In the genomic region with DNA sequence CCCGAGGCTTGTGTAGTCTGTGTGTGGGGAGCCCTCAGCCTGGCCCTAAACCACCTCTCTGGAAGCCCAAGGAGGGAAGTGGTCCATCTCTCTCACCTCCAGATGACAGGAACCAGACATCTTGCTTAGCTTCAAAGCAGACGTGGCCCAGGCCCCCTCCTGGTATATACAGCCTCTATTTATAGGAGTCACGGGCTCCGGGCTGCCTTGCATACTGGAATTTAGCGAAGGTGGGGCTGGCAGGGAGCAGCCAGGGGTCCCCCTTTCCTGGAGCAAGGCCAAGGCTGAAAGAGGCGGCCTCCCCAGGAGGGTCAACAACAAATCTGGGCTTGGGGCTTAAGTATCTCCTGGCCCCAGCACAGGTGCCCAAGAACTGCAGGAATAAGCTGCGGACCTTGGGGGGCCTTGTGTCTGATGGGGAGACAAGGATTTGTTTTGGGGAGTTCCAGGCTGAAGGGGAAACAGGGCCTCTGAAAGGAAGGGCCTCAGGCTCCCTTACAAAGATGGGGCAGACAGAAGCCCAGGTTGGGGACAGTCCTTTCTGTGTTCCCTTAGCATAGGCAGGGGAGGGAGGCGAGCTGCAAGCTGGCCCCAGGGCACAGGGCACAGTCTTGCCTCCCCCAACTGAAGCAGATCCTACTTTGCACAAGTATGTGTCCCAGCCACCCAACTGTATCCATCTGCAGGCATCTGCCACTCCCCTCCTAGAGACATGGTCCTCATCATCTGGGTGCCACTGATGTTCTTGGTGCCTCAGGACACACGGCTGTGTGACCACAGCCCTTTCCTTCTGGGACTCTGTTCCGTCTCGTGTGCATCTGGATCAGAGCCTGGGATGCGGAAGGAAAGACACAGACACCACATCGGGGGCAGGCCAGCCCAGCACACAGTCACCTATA, we compare ENCODE assay signal across 10 cellular contexts. TPM values are rescaled to one million over a fixed set of nuclear protein-coding genes. Genes with fewer than 3 reads are reported as not detected.
DNase-seq lines count a peak whose midpoint lies in the region; ATAC-seq and TF ChIP-seq lines count a peak whose summit lies in the region.
"Had no signal": no experiment of that assay in that cellular context is flagged by ENCODE, and none has a peak within 500 bp of the region (broad histone marks: within the 10 kb centered on the region; RNA-seq: fewer than 3 reads in every experiment).

No MANE protein-coding gene starts in this region.

- no peaks in the 10 kb centered on the region for H3K9me3 ChIP-seq in BLaER1
- no peaks in the 10 kb centered on the region for H3K9me3 ChIP-seq in adipocyte (ENCODE audit: control insufficient read depth, low read length)
- no peaks in the 10 kb centered on the region for H3K9me3 ChIP-seq in left ventricle myocardium inferior (replicated peaks)
- no peaks in the 10 kb centered on the region for H3K9me3 ChIP-seq in gastrocnemius medialis

- no peak overlapping the region for H3K27ac Mint-ChIP-seq in stimulated activated memory B cell treated with anti-CD40 and anti-IgM and Interleukin-4, amounts not matched to agents 10 μg/mL and 1 μg/mL and 100 μg/mL, for 72 hours

- H3K9ac ChIP-seq in BLaER1 = no peak overlapping the region
- peak overlapping the region; percentile 95 for H3K9ac ChIP-seq in adipocyte (ENCODE audit: low read length)

- no peak overlapping the region for H3K4me3 Mint-ChIP-seq in stimulated activated memory B cell treated with anti-CD40 and anti-IgM and Interleukin-4, amounts not matched to agents 10 μg/mL and 1 μg/mL and 100 μg/mL, for 72 hours

- no peak for TF ChIP-seq CTCF in left ventricle myocardium inferior (IDR thresholded peaks at IDR 0.05; ENCODE audit: borderline replicate concordance)
- TF ChIP-seq CTCF in gastrocnemius medialis (IDR thresholded peaks at IDR 0.05 in 4 of 5, conservative IDR thresholded peaks at IDR 0.05 in 1 of 5) = no peak

- H4K20me1 ChIP-seq in BLaER1 = peaks cover 49% of the 10 kb centered on the region

- ATAC-seq in gastrocnemius medialis (no peak), HG03442 (IDR thresholded peaks at IDR 0.05; ENCODE audit: unreplicated experiment) (no peak)
- no peak for ATAC-seq in stimulated activated memory B cell treated with anti-CD40 and anti-IgM and Interleukin-4, amounts not matched to agents 10 μg/mL and 1 μg/mL and 100 μg/mL, for 72 hours

- H3K27me3 Mint-ChIP-seq in stimulated activated memory B cell treated with anti-CD40 and anti-IgM and Interleukin-4, amounts not matched to agents 10 μg/mL and 1 μg/mL and 100 μg/mL, for 72 hours = peaks cover 26% of the 10 kb centered on the region

- no peaks in the 10 kb centered on the region for H3K27me3 ChIP-seq in BLaER1
- no peaks in the 10 kb centered on the region for H3K27me3 ChIP-seq in adipocyte (replicated peaks; ENCODE audit: control insufficient read depth, insufficient read depth, low read length)
- no peaks in the 10 kb centered on the region for H3K27me3 ChIP-seq in left ventricle myocardium inferior (ENCODE audit: low read depth)
- H3K27me3 ChIP-seq in gastrocnemius medialis = no peaks in the 10 kb centered on the region

- no peak for TF ChIP-seq POLR2A in gastrocnemius medialis (IDR thresholded peaks at IDR 0.05)

- DNase-seq in adipocyte (ENCODE audit: low read depth) (no peak), left ventricle myocardium inferior (no peak), gastrocnemius medialis (peak in 1 of 2 donors; percentile 13), NCI-H1436 (lab: John Stamatoyannopoulos, UW) (no peak), superior temporal gyrus (ENCODE audit: extremely low spot score) (no peak)
- DNase-seq: NCI-H2029, SW 1271 had no signal

- no peaks in the 10 kb centered on the region for H3K9me3 Mint-ChIP-seq in stimulated activated memory B cell treated with anti-CD40 and anti-IgM and Interleukin-4, amounts not matched to agents 10 μg/mL and 1 μg/mL and 100 μg/mL, for 72 hours

- peaks cover 44% of the 10 kb centered on the region for H3K4me1 ChIP-seq in BLaER1
- peaks cover 88% of the 10 kb centered on the region for H3K4me1 ChIP-seq in adipocyte (ENCODE audit: control insufficient read depth, insufficient read depth, low read length)
- peaks cover 89% of the 10 kb centered on the region for H3K4me1 ChIP-seq in left ventricle myocardium inferior
- H3K4me1 ChIP-seq in gastrocnemius medialis = peaks cover 60 to 65% of the 10 kb centered on the region in 2 donors

- H3K4me2 ChIP-seq in BLaER1 = peak overlapping the region; percentile 26

- H3K36me3 ChIP-seq in BLaER1 (peaks cover 36% of the 10 kb centered on the region), adipocyte (ENCODE audit: control insufficient read depth, insufficient read depth, low read length, severe bottlenecking) (peaks cover 64% of the 10 kb centered on the region), left ventricle myocardium inferior (peaks cover 31% of the 10 kb centered on the region), gastrocnemius medialis (peaks cover 0 to 18% of the 10 kb centered on the region in 2 donors)

- H3K4me1 Mint-ChIP-seq in stimulated activated memory B cell treated with anti-CD40 and anti-IgM and Interleukin-4, amounts not matched to agents 10 μg/mL and 1 μg/mL and 100 μg/mL, for 72 hours = peaks cover 5% of the 10 kb centered on the region

- in situ Hi-C loops in gastrocnemius medialis (cut with MboI; ENCODE audit: low sequenced_read_pairs in 4 of 4) = loop anchor here in 1 of 4 donors (25.0 kb wide), 1 partner anchor 346 kb away; no protein-coding TSS in a partner anchor

- H3K4me3 ChIP-seq in BLaER1 = no peak overlapping the region
- no peak overlapping the region for H3K4me3 ChIP-seq in adipocyte (ENCODE audit: low read length)
- H3K4me3 ChIP-seq in left ventricle myocardium inferior = no peak overlapping the region
- no peak overlapping the region for H3K4me3 ChIP-seq in gastrocnemius medialis

- intact Hi-C loops in left ventricle myocardium inferior (cut with micrococcal nuclease) (no loop called here), gastrocnemius medialis (cut with DNase I; ENCODE audit: low total_unique reads) (no loop called here)

- H3K27ac ChIP-seq in BLaER1 = no peak overlapping the region
- H3K27ac ChIP-seq in left ventricle myocardium inferior (replicated peaks) = peak overlapping the region; percentile 90
- H3K27ac ChIP-seq in gastrocnemius medialis = peak overlapping the region; percentile 91 to 98 (median 94)

- H3K36me3 Mint-ChIP-seq in stimulated activated memory B cell treated with anti-CD40 and anti-IgM and Interleukin-4, amounts not matched to agents 10 μg/mL and 1 μg/mL and 100 μg/mL, for 72 hours = no peaks in the 10 kb centered on the region

RNA-seq across cellular contexts. Expression of a gene that starts 11.9 kb away (rescaled TPM):
- total RNA-seq in left ventricle myocardium inferior (47.5 TPM), gastrocnemius medialis (100 to 1,000 TPM in 1 of 4 donors, 10 to 100 TPM in 3; 59.6 to 122 (median 84.5) TPM)
